ENCODE assay signal across 8 cellular contexts in genomic region chr6:30752164-30752927, GRCh38. TPM values are rescaled to one million over a fixed set of nuclear protein-coding genes. Genes with fewer than 3 reads are reported as not detected.
DNase-seq lines count a peak whose midpoint lies in the region; ATAC-seq and TF ChIP-seq lines count a peak whose summit lies in the region.

No MANE protein-coding gene starts in this region.

- no peak for TF ChIP-seq POLR2A in uterus (IDR thresholded peaks at IDR 0.05)

- intact Hi-C loops in dorsolateral prefrontal cortex (cut with DNase I), result no loop called here
- intact Hi-C loops in uterus (cut with DNase I; ENCODE audit: low total_unique reads), result no loop called here

- H3K4me1 ChIP-seq in DND-41 (ENCODE audit: insufficient read depth, low read length), result 0 out of 2 replicates have a peak, but pooled peaks cover 7% of the 10 kb centered on the region
- peaks cover 0 to 6% of the 10 kb centered on the region in 2 donors for H3K4me1 ChIP-seq in uterus

- no peaks in the 10 kb centered on the region for H3K27me3 ChIP-seq in DND-41 (ENCODE audit: insufficient read depth, low read length, poor library complexity)
- H3K27me3 ChIP-seq in dorsolateral prefrontal cortex, result no peaks in the 10 kb centered on the region
- H3K27me3 ChIP-seq in uterus, result no peaks in the 10 kb centered on the region

- H3K4me2 ChIP-seq in DND-41 (ENCODE audit: insufficient read depth, low read length), result no peak overlapping the region

- no peak overlapping the region for H3K9ac ChIP-seq in DND-41 (ENCODE audit: low read depth, low read length)

- no peaks in the 10 kb centered on the region for H3K79me2 ChIP-seq in DND-41 (ENCODE audit: insufficient read depth, low read length)

- H3K36me3 ChIP-seq in DND-41 (ENCODE audit: insufficient read depth, low read length), result no peaks in the 10 kb centered on the region
- H3K36me3 ChIP-seq in uterus, result no peaks in the 10 kb centered on the region

- H3K4me3 ChIP-seq in DND-41 (ENCODE audit: low read depth in 1 of 2, low read length in 2 of 2), result no peak overlapping the region
- no peak overlapping the region for H3K4me3 ChIP-seq in dorsolateral prefrontal cortex
- no peak overlapping the region for H3K4me3 ChIP-seq in uterus

- ATAC-seq in DND-41 (ENCODE audit: insufficient read depth, low read depth) (0 out of 3 replicates have a peak, but pooled peaks have one; percentile 29), GM19023 (IDR thresholded peaks at IDR 0.05; ENCODE audit: unreplicated experiment) (no peak), HG02981 (IDR thresholded peaks at IDR 0.05; ENCODE audit: unreplicated experiment) (no peak)

- TF ChIP-seq CTCF in DND-41 (IDR thresholded peaks at IDR 0.05; ENCODE audit: borderline replicate concordance, extremely low read depth, low read length, poor library complexity, severe bottlenecking), result no peak
- TF ChIP-seq CTCF in dorsolateral prefrontal cortex (IDR thresholded peaks at IDR 0.05 in 54 of 56, conservative IDR thresholded peaks at IDR 0.05 in 2 of 56; ENCODE audit: low read depth in 1 of 56, partially characterized antibody in 56 of 56), result no peak
- TF ChIP-seq CTCF in uterus (IDR thresholded peaks at IDR 0.05), result no peak

- DNase-seq in DND-41 (no peak), NOMO-1 treated with DMSO at 0.1 percent for 48 hours (lab: John Stamatoyannopoulos, UW; ENCODE audit: unreplicated experiment) (peak; percentile 41), dorsolateral prefrontal cortex (peak in 6 of 10 donors; percentile 35 to 70 (median 54)), midbrain (lab: John Stamatoyannopoulos, UW) (peak; percentile 35), uterus (peak; percentile 95 to 96), inferior parietal cortex (ENCODE audit: extremely low spot score) (no peak)

- H2AFZ ChIP-seq in DND-41 (ENCODE audit: low read depth, low read length), result no peak overlapping the region

- H3K27ac ChIP-seq in DND-41 (ENCODE audit: low read length) (no peak overlapping the region), dorsolateral prefrontal cortex (peak overlapping the region in 33 of 59 donors; percentile 11 to 78 (median 53)), uterus (peak overlapping the region; percentile 79 to 80)

- H3K9me3 ChIP-seq in DND-41 (ENCODE audit: insufficient read depth, low read length, severe bottlenecking) (no peaks in the 10 kb centered on the region), uterus (no peaks in the 10 kb centered on the region)

- H4K20me1 ChIP-seq in DND-41 (ENCODE audit: insufficient read depth, low read length), result no peaks in the 10 kb centered on the region

RNA-seq across cellular contexts. Expression of gene IER3, which starts 8.0 kb away (rescaled TPM):
- total RNA-seq in dorsolateral prefrontal cortex, result 10 to 100 TPM in 27 of 120 experiments, 1 to 10 TPM in 93; 2.1 to 35.8 (median 6.7) TPM
- 10 to 100 TPM in 2 of 4 donors, 1 to 10 TPM in 1, under 1 TPM in 1; 0.88 to 23.8 (median 10.4) TPM for total RNA-seq in uterus

RNA-seq across cellular contexts. Expression of gene FLOT1, which starts 9.9 kb away (rescaled TPM):
- total RNA-seq in dorsolateral prefrontal cortex (100 to 1,000 TPM; 130 to 270 (median 200) TPM), uterus (100 to 1,000 TPM in 1 of 4 donors, 10 to 100 TPM in 3; 47.1 to 155 (median 64.6) TPM)

RNA-seq across cellular contexts. Expression of gene TUBB, which starts 32.2 kb away (rescaled TPM):
- total RNA-seq in dorsolateral prefrontal cortex (100 to 1,000 TPM; 113 to 326 (median 218) TPM), uterus (100 to 1,000 TPM; 130 to 426 (median 290) TPM)

RNA-seq across cellular contexts. Expression of gene MDC1, which starts 35.3 kb away (rescaled TPM):
- total RNA-seq in dorsolateral prefrontal cortex, result 10 to 100 TPM; 25.7 to 64.4 (median 40.3) TPM
- total RNA-seq in uterus, result 10 to 100 TPM in 2 of 4 donors, 1 to 10 TPM in 2; 3.1 to 61.9 (median 10.2) TPM

Comparison
In these comparisons a context has a peak if more than half of its experiments do, and no peak if none do; other contexts are left out.
1. DNase-seq: peak in NOMO-1 treated with DMSO at 0.1 percent for 48 hours (single experiment), dorsolateral prefrontal cortex (6 of 10), midbrain (single experiment) and uterus (2 of 2); none in DND-41 (single experiment) and inferior parietal cortex (single experiment).